22 cellular contexts compared by ENCODE assay signal in genomic region chr4:87133183-87133582, GRCh38.
"Had no signal": no experiment of that assay in that cellular context is flagged by ENCODE, and none has a peak within 500 bp of the region (broad histone marks: within the 10 kb centered on the region; RNA-seq: fewer than 3 reads in every experiment).

No MANE protein-coding gene starts in this region.

- H3K4me3 ChIP-seq: dorsolateral prefrontal cortex, hepatocyte, left lung, lower lobe of right lung, mucosa of descending colon, pancreas, sigmoid colon, stomach, tibial artery had no signal

- H3K4me3 Mint-ChIP-seq: memory B cell; mesothelial cell of epicardium; naive B cell; natural killer cell treated with Interleukin-12 subunit alpha and Interleukin-12 subunit beta and Interleukin-15 and Interleukin-18, amount 100 ng/mL, for 72 hours; neural crest cell; stimulated activated effector memory CD8-positive, alpha-beta T cell treated with anti-CD3 and anti-CD28 coated beads, Interleukin-12 subunit alpha, Interleukin-12 subunit beta, amount 100 ng/mL, for 72 hours; type B pancreatic cell had no signal

- H3K4me1 ChIP-seq: left lung, lower lobe of right lung, pancreas, stomach had no signal

- H3K9me3 ChIP-seq: left lung, lower lobe of right lung, mucosa of descending colon, neutrophil, pancreas, sigmoid colon, stomach, tibial artery had no signal

- H3K27me3 Mint-ChIP-seq: memory B cell; naive B cell; natural killer cell treated with Interleukin-12 subunit alpha and Interleukin-12 subunit beta and Interleukin-15 and Interleukin-18, amount 100 ng/mL, for 72 hours; type B pancreatic cell had no signal

- ATAC-seq: left lung; lower lobe of right lung; mucosa of descending colon; natural killer cell treated with Interleukin-12 subunit alpha and Interleukin-12 subunit beta and Interleukin-15 and Interleukin-18, amount 100 ng/mL, for 72 hours; pancreas; stimulated activated effector memory CD8-positive, alpha-beta T cell treated with anti-CD3 and anti-CD28 coated beads, Interleukin-12 subunit alpha, Interleukin-12 subunit beta, amount 100 ng/mL, for 72 hours had no signal

- H3K27me3 ChIP-seq: dorsolateral prefrontal cortex, hepatocyte, left lung, neutrophil, pancreas, sigmoid colon, stomach, tibial artery had no signal

- H3K27ac Mint-ChIP-seq: memory B cell; mesothelial cell of epicardium; natural killer cell treated with Interleukin-12 subunit alpha and Interleukin-12 subunit beta and Interleukin-15 and Interleukin-18, amount 100 ng/mL, for 72 hours; stimulated activated effector memory CD8-positive, alpha-beta T cell treated with anti-CD3 and anti-CD28 coated beads, Interleukin-12 subunit alpha, Interleukin-12 subunit beta, amount 100 ng/mL, for 72 hours; type B pancreatic cell had no signal

- H3K4me1 Mint-ChIP-seq: memory B cell, naive B cell, neural crest cell had no signal

- DNase-seq: dorsolateral prefrontal cortex; effector CD4-positive, alpha-beta T cell; kidney; left lung; lower lobe of right lung; mucosa of descending colon; naive B cell; pancreas; sigmoid colon; stimulated activated CD4-positive, alpha-beta T cell treated with anti-CD3 and anti-CD28 coated beads, Interleukin-2, amount 100 ng/mL, for 24 hours; stimulated activated CD4-positive, alpha-beta T cell treated with anti-CD3 and anti-CD28 coated beads, Interleukin-4, amount 100 ng/mL, for 24 hours; stimulated activated naive CD4-positive, alpha-beta T cell treated with Interleukin-2 at 50 U/mL for 16 hours; stomach; tibial artery had no signal

- H3K27ac ChIP-seq: hepatocyte, left lung, lower lobe of right lung, neutrophil, pancreas, sigmoid colon, stomach, tibial artery had no signal
